Comparison of ENCODE assay signal across 9 cellular contexts in the genomic region with DNA sequence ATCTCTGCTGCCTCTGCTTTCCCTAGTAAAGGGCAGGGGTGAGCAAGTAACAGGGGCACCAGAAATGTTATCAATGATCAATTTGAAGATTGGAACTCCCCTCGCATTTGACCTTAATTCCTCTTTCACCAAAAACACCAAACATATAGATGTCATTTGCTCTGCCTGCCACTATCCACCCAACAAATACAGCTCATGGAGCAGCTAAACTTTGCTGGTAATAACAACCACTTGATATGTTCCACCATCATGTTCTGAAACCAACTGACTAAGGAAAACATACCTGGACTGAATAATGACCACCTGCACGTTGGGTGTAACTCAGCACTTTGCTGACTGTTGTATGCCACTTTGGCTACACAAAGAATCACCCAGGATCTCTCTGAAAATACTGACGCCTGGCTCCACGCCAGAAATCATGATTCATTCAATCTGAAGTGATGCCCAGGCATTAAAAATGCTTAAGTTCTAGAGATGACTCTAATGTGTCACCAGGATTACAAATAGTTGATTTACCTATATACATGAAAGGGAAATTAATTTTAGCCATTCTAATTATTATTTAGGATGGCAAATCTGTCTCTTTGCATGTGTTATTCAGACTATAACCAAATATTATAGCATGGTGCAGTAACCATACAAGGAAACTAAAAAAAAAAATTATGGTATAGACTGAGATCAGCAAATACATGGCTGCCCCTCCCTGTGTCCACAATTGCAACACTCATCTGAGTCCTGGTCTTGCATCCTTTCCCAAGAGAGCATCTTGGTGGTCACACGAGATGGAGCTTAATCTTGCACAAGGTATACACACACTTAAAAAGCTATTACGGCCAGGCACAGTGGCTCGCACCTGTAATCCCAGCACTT. TPM values are rescaled to one million over a fixed set of nuclear protein-coding genes. Genes with fewer than 3 reads are reported as not detected.
DNase-seq lines count a peak whose midpoint lies in the region; ATAC-seq and TF ChIP-seq lines count a peak whose summit lies in the region.
"Had no signal": no experiment of that assay in that cellular context is flagged by ENCODE, and none has a peak within 500 bp of the region (broad histone marks: within the 10 kb centered on the region; RNA-seq: fewer than 3 reads in every experiment).

No MANE protein-coding gene starts in this region.

- H3K27ac ChIP-seq in colonic mucosa: peak overlapping the region; percentile 8
- H3K27ac ChIP-seq: C4-2B had no signal

- TF ChIP-seq CTCF in colonic mucosa (IDR thresholded peaks at IDR 0.05): no peak

- H3K9me3 ChIP-seq in colonic mucosa: no peaks in the 10 kb centered on the region

- H3K36me3 ChIP-seq in colonic mucosa: no peaks in the 10 kb centered on the region

- DNase-seq in activated T-cell treated with anti-CD3 and anti-CD28 coated beads for 48 hours (ENCODE audit: low read depth): peak; percentile 0
- no peak for DNase-seq in activated T-cell treated with anti-CD3 and anti-CD28 coated beads for 4 hours
- peak; percentile 52 for DNase-seq in NCI-H345 treated with DMSO at 0.1 percent for 48 hours (lab: John Stamatoyannopoulos, UW; ENCODE audit: unreplicated experiment)
- DNase-seq in colonic mucosa: peak; percentile 82
- peak; percentile 13 for DNase-seq in stromal cell of bone marrow (ENCODE audit: low read depth)
- DNase-seq in SKM-1 (lab: John Stamatoyannopoulos, UW; ENCODE audit: unreplicated experiment): no peak

- ATAC-seq in GM21576 (IDR thresholded peaks at IDR 0.05; ENCODE audit: unreplicated experiment): no peak
- ATAC-seq in HG02852 (IDR thresholded peaks at IDR 0.05; ENCODE audit: unreplicated experiment): no peak

- no peaks in the 10 kb centered on the region for H3K4me1 ChIP-seq in colonic mucosa

- intact Hi-C loops in colonic mucosa (cut with DNase I): no loop called here

- H3K9ac ChIP-seq in colonic mucosa (ENCODE audit: low read depth in 2 of 2, low read length in 2 of 2): no peak overlapping the region

- H3K27me3 ChIP-seq in colonic mucosa: no peaks in the 10 kb centered on the region

- no peak overlapping the region for H3K4me3 ChIP-seq in colonic mucosa

RNA-seq across cellular contexts. Expression of a gene that starts 43.1 kb away (rescaled TPM):
- 10 to 100 TPM; 27.2 to 32.2 TPM for total RNA-seq in colonic mucosa

Comparison
In these comparisons a context has a peak if more than half of its experiments do, and no peak if none do; other contexts are left out.
1. DNase-seq: peak in activated T-cell treated with anti-CD3 and anti-CD28 coated beads for 48 hours (single experiment), NCI-H345 treated with DMSO at 0.1 percent for 48 hours (single experiment), colonic mucosa (single experiment) and stromal cell of bone marrow (single experiment); none in activated T-cell treated with anti-CD3 and anti-CD28 coated beads for 4 hours (single experiment) and SKM-1 (single experiment).